In the genomic region with DNA sequence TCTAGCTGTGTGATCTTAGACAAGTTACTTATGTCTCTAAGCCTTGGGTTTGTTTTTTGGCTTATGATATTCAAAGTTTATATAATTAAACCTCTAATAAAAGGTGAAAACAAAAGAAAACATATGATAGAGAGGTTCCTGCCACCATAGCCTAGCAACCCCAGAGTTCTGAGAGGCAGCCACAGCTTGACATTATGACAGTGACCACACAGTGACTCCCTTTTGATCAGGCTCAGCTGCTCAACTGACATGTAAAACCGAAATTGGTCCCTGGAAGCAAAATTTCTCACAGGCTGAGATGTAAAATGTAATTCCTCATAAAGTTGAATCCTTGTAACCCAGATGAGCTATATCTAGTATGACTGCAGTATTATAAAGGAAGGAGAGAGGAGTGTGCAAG, we compare ENCODE assay signal across 23 cellular contexts.
A peak's percentile ranks its signal among the peaks of the same experiment; 100 is the strongest.
DNase-seq lines count a peak whose midpoint lies in the region; ATAC-seq, FAIRE-seq and TF ChIP-seq lines count a peak whose summit lies in the region.
"Had no signal": no experiment of that assay in that cellular context is flagged by ENCODE, and none has a peak within 500 bp of the region (broad histone marks: within the 10 kb centered on the region; RNA-seq: fewer than 3 reads in every experiment).

No MANE protein-coding gene starts in this region.

- BruUV-seq in HepG2 (replicated peaks; lab: Mats Ljungman, UMichigan), result no TSS peak

- no peak overlapping the region for H3K9ac ChIP-seq in HepG2 (ENCODE audit: insufficient read depth, low read depth, low read length)

- peaks cover 10 to 20% of the 10 kb centered on the region in 2 experiments; a peak in 4 of 5 replicates for H3K36me3 ChIP-seq in HepG2 (replicated peaks in 1 of 2; ENCODE audit: control insufficient read depth in 1 of 2, insufficient read depth in 2 of 2, low read length in 2 of 2)
- peaks cover 0 to 25% (median 0%) of the 10 kb centered on the region in 4 donors for H3K36me3 ChIP-seq in right lobe of liver
- H3K36me3 ChIP-seq in KOPT-K1 (ENCODE audit: insufficient read depth, low read length), result no peaks in the 10 kb centered on the region
- H3K36me3 ChIP-seq: BE2C had no signal

- H4K20me1 ChIP-seq in HepG2 (ENCODE audit: insufficient read depth, low read length), result no peaks in the 10 kb centered on the region

- CTCF ChIA-PET in HepG2 (lab: Yijun Ruan, JAX; ENCODE audit: low intra/inter-chr PET ratio, low total read pairs), result no interaction called here

- ATAC-seq in HepG2 (no peak), right lobe of liver (no peak)
- ATAC-seq: HCT116 had no signal

- POLR2A ChIA-PET in HepG2 (lab: Yijun Ruan, JAX), result no interaction called here

- H3K4me3 ChIP-seq in HepG2 (replicated peaks in 1 of 3; ENCODE audit: insufficient read depth in 1 of 3, low read depth in 2 of 3, low read length in 3 of 3), result no peak overlapping the region
- no peak overlapping the region for H3K4me3 ChIP-seq in right lobe of liver

- FAIRE-seq in HepG2 (lab: Jason Lieb, UNC), result no peak
- FAIRE-seq: A204.1, G401.6, GM12892, GM18507 had no signal

- TF ChIP-seq CTCF in HepG2 (CRISPR knock-in tag; IDR thresholded peaks at IDR 0.05) (no peak), right lobe of liver (IDR thresholded peaks at IDR 0.05) (no peak)

- H3K27ac ChIP-seq in HepG2 (ENCODE audit: extremely low read length, insufficient read depth, low read length), result no peak overlapping the region
- no peak overlapping the region for H3K27ac ChIP-seq in right lobe of liver
- H3K27ac ChIP-seq in KOPT-K1 (ENCODE audit: low read depth, low read length, poor library complexity, severe bottlenecking), result peak overlapping the region; percentile 30

- in situ Hi-C loops in HepG2 (cut with HindIII; ENCODE audit: extremely low pct_ligation_motif_present, low pct_unique_long_range_greater_than_20kb), result no loop called here

- no peak overlapping the region for H2AFZ ChIP-seq in HepG2 (ENCODE audit: low read length)

- H3K27me3 ChIP-seq in HepG2 (ENCODE audit: control insufficient read depth in 1 of 2, insufficient read depth in 2 of 2, low read length in 2 of 2) (no peaks in the 10 kb centered on the region; a peak in 1 of 5 replicates), right lobe of liver (no peaks in the 10 kb centered on the region)
- H3K27me3 ChIP-seq: BE2C had no signal

- H3K9me3 ChIP-seq in HepG2 (ENCODE audit: low read length), result peaks cover 9% of the 10 kb centered on the region; the same call in 1 of the 2 replicates
- H3K9me3 ChIP-seq in right lobe of liver, result no peaks in the 10 kb centered on the region
- H3K9me3 ChIP-seq in KOPT-K1 (ENCODE audit: insufficient read depth, low read length, poor library complexity, severe bottlenecking), result peaks cover 5% of the 10 kb centered on the region
- H3K9me3 ChIP-seq: BE2C had no signal

- peaks cover 24% of the 10 kb centered on the region for H3K4me1 ChIP-seq in HepG2 (ENCODE audit: insufficient read depth, low read length)
- H3K4me1 ChIP-seq in right lobe of liver, result peaks cover 0 to 7% (median 0%) of the 10 kb centered on the region in 4 donors
- H3K4me1 ChIP-seq: BE2C had no signal

- DNase-seq in HepG2 (ENCODE audit: low spot score) (no peak), right lobe of liver (no peak), islet precursor cell (peak; percentile 3), kidney glomerular epithelial cell (lab: John Stamatoyannopoulos, UW) (no peak), dedifferentiated amniotic fluid mesenchymal stem cell (ENCODE audit: extremely low spot score) (no peak)
- DNase-seq in stimulated activated CD4-positive, alpha-beta T cell treated with anti-CD3 and anti-CD28 coated beads, Interleukin-4, amount 100 ng/mL, for 24 hours, result no peak
- DNase-seq: ACHN; BE2C; C1 segment of cervical spinal cord; CD4-positive, CD25-positive, alpha-beta regulatory T cell; CD8-positive, alpha-beta memory T cell; COR-L47; DMS 273 treated with DMSO at 0.1 percent for 48 hours; DMS53; GOT3; H7; HFFc6 had no signal

- no peak for TF ChIP-seq RAD21 in HepG2 (CRISPR knock-in tag; IDR thresholded peaks at IDR 0.05)

- no peaks in the 10 kb centered on the region for H3K79me2 ChIP-seq in HepG2 (ENCODE audit: insufficient read depth, low read length)

- no peak overlapping the region for H3K4me2 ChIP-seq in HepG2 (ENCODE audit: low read depth, low read length)

- TF ChIP-seq POLR2A in HepG2 (IDR thresholded peaks at IDR 0.05; ENCODE audit: insufficient read depth in 1 of 2, low read depth in 2 of 2, low read length in 2 of 2), result no peak
- no peak for TF ChIP-seq POLR2A in right lobe of liver (IDR thresholded peaks at IDR 0.05)

- WGBS in HepG2 (ENCODE audit: low lambda C conversion rate), result 71% methylated on average over 1 of the region's 1 CpG
- 50% methylated on average over 1 of the region's 1 CpG for WGBS in right lobe of liver (ENCODE audit: insufficient coverage, low coverage, low lambda C conversion rate, missing lambda C conversion rate)

- intact Hi-C loops in HepG2 (cut with micrococcal nuclease; ENCODE audit: unreplicated experiment), result no loop called here
- intact Hi-C loops in right lobe of liver (cut with DNase I), result no loop called here

- TF ChIP-seq EP300 in HepG2 (IDR thresholded peaks at IDR 0.05; ENCODE audit: low read depth in 2 of 2, low read length in 2 of 2) (no peak), HepG2 (CRISPR knock-in tag; IDR thresholded peaks at IDR 0.05; ENCODE audit: borderline replicate concordance) (no peak)

TF ChIP-seq in HepG2, 621 proteins besides CTCF, POLR2A, EP300 and RAD21:
- TF ChIP-seq ZNF230 (CRISPR knock-in tag; IDR thresholded peaks at IDR 0.05) (no peak), AGO2 (optimal IDR thresholded peaks at IDR 0.05; ENCODE audit: low read depth, low read length) (peak; percentile 8), BRD4 (CRISPR knock-in tag; IDR thresholded peaks at IDR 0.05) (no peak)
TF ChIP-seq in HepG2: peak in this region for 1.
